ENCODE assay signal across 26 cellular contexts in genomic region chr10:86105640-86106039, GRCh38.
"Had no signal": no experiment of that assay in that cellular context is flagged by ENCODE, and none has a peak within 500 bp of the region (broad histone marks: within the 10 kb centered on the region; RNA-seq: fewer than 3 reads in every experiment).

No MANE protein-coding gene starts in this region.

- H3K27me3 ChIP-seq: esophagus muscularis mucosa, foreskin keratinocyte, gastroesophageal sphincter, heart right ventricle, right atrium auricular region, stomach, testis, tibial artery, upper lobe of left lung had no signal

- ATAC-seq: foreskin keratinocyte; gastroesophageal sphincter; heart right ventricle; left lobe of liver; mucosa of descending colon; natural killer cell treated with Interleukin-12 subunit alpha and Interleukin-12 subunit beta and Interleukin-15 and Interleukin-18, amount 100 ng/mL, for 72 hours; sciatic nerve; stimulated activated effector memory CD8-positive, alpha-beta T cell treated with anti-CD3 and anti-CD28 coated beads, Interleukin-12 subunit alpha, Interleukin-12 subunit beta, amount 100 ng/mL, for 72 hours had no signal

- DNase-seq: cerebellar nuclear complex; effector CD8-positive, alpha-beta T cell; foreskin keratinocyte; glutamatergic neuron; heart right ventricle; hippocampal formation; immature natural killer cell; mucosa of descending colon; naive B cell; stimulated activated CD4-positive, alpha-beta T cell treated with anti-CD3 and anti-CD28 coated beads, Interleukin-2, amount 100 ng/mL, for 24 hours; stimulated activated CD4-positive, alpha-beta T cell treated with anti-CD3 and anti-CD28 coated beads, Interleukin-4, amount 100 ng/mL, for 24 hours; stimulated activated naive CD4-positive, alpha-beta T cell treated with Interleukin-2 at 50 U/mL for 16 hours; stomach; testis; tibial artery; upper lobe of left lung had no signal

- H3K36me3 ChIP-seq: esophagus muscularis mucosa, gastroesophageal sphincter, heart right ventricle, prostate gland, right atrium auricular region, stomach, tibial artery, upper lobe of left lung had no signal

- H3K4me3 ChIP-seq: esophagus muscularis mucosa, gastroesophageal sphincter, heart right ventricle, lung, mucosa of descending colon, prostate gland, right atrium auricular region, smooth muscle cell, stomach, testis, tibial artery, upper lobe of left lung had no signal

- H3K27ac ChIP-seq: esophagus muscularis mucosa, foreskin keratinocyte, gastroesophageal sphincter, heart right ventricle, prostate gland, right atrium auricular region, stomach, testis, tibial artery, upper lobe of left lung had no signal

- H3K9me3 ChIP-seq: esophagus muscularis mucosa, gastroesophageal sphincter, heart right ventricle, mucosa of descending colon, prostate gland, right atrium auricular region, stomach, testis, tibial artery, upper lobe of left lung had no signal

- H3K4me1 ChIP-seq: esophagus muscularis mucosa, foreskin keratinocyte, gastroesophageal sphincter, heart right ventricle, prostate gland, right atrium auricular region, stomach, testis, tibial artery, upper lobe of left lung had no signal
